ENCODE assay signal across 11 cellular contexts in the genomic region with DNA sequence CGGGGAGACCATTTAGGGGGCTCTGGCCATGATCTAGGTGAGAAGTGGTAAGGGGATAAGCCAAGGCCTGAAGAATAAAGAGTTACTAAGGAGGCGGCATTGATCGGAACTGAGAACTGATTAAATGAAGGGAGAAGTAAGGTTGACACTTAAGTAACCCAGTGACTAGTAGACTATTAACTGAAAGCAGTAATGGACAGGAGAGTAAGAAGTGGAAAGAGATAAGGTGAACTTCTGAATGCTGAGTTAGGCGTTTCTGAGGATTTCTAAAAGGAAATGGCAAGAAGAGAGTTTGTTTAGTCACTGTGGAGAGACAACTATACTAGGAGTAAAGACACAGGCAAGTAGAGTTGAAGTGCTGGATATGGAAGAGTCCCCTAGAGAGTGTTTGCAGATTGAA. TPM values are rescaled to one million over a fixed set of nuclear protein-coding genes. Genes with fewer than 3 reads are reported as not detected.
DNase-seq lines count a peak whose midpoint lies in the region; ATAC-seq and TF ChIP-seq lines count a peak whose summit lies in the region.
"Had no signal": no experiment of that assay in that cellular context is flagged by ENCODE, and none has a peak within 500 bp of the region (broad histone marks: within the 10 kb centered on the region; RNA-seq: fewer than 3 reads in every experiment).

No MANE protein-coding gene starts in this region.

- DNase-seq in CD4-positive, CD25-positive, alpha-beta regulatory T cell = no peak
- no peak for DNase-seq in HFFc6
- DNase-seq in activated naive CD8-positive, alpha-beta T cell treated with anti-CD3 and anti-CD28 coated beads for 36 hours = no peak
- no peak for DNase-seq in naive thymus-derived CD4-positive, alpha-beta T cell
- no peak for DNase-seq in RPMI8226
- DNase-seq in NCI-H2196 (lab: John Stamatoyannopoulos, UW; ENCODE audit: unreplicated experiment) = no peak
- no peak for DNase-seq in COLO829 (ENCODE audit: low spot score)
- DNase-seq in cerebellar nuclear complex (lab: John Stamatoyannopoulos, UW) = no peak
- DNase-seq: H7, Kasumi-1, NCI-H345 had no signal

- peak overlapping the region; percentile 94 for H3K4me3 ChIP-seq in CD4-positive, CD25-positive, alpha-beta regulatory T cell (ENCODE audit: low read depth, low read length)
- no peak overlapping the region for H3K4me3 ChIP-seq in naive thymus-derived CD4-positive, alpha-beta T cell (ENCODE audit: low read length)

- no peak for TF ChIP-seq CTCF in HFFc6 (IDR thresholded peaks at IDR 0.05)

- H3K9me3 Mint-ChIP-seq in CD4-positive, CD25-positive, alpha-beta regulatory T cell = no peaks in the 10 kb centered on the region
- no peaks in the 10 kb centered on the region for H3K9me3 Mint-ChIP-seq in HFFc6
- H3K9me3 Mint-ChIP-seq in activated naive CD8-positive, alpha-beta T cell treated with anti-CD3 and anti-CD28 coated beads for 36 hours = no peaks in the 10 kb centered on the region
- H3K9me3 Mint-ChIP-seq in naive thymus-derived CD4-positive, alpha-beta T cell = peaks cover 0 to 7% (median 0%) of the 10 kb centered on the region in 11 donors

- peaks cover 41% of the 10 kb centered on the region for H3K4me1 ChIP-seq in CD4-positive, CD25-positive, alpha-beta regulatory T cell (ENCODE audit: control insufficient read depth, insufficient read depth, low read length, poor library complexity, severe bottlenecking)
- peaks cover 33 to 38% of the 10 kb centered on the region in 2 donors for H3K4me1 ChIP-seq in naive thymus-derived CD4-positive, alpha-beta T cell (ENCODE audit: control insufficient read depth in 2 of 2, insufficient read depth in 2 of 2, low read length in 2 of 2)

- peak overlapping the region; percentile 67 to 99 (median 90) for H3K4me3 Mint-ChIP-seq in CD4-positive, CD25-positive, alpha-beta regulatory T cell
- H3K4me3 Mint-ChIP-seq in HFFc6 = peak overlapping the region; percentile 93
- peak overlapping the region; percentile 99 for H3K4me3 Mint-ChIP-seq in activated naive CD8-positive, alpha-beta T cell treated with anti-CD3 and anti-CD28 coated beads for 36 hours
- H3K4me3 Mint-ChIP-seq in naive thymus-derived CD4-positive, alpha-beta T cell = peak overlapping the region; percentile 94 to 100 (median 98)

- no peaks in the 10 kb centered on the region for H3K9me3 ChIP-seq in CD4-positive, CD25-positive, alpha-beta regulatory T cell (ENCODE audit: control insufficient read depth in 2 of 2, low read length in 2 of 2)
- no peaks in the 10 kb centered on the region for H3K9me3 ChIP-seq in naive thymus-derived CD4-positive, alpha-beta T cell (ENCODE audit: control insufficient read depth in 2 of 3, low read length in 3 of 3)

- CTCF ChIA-PET in naive thymus-derived CD4-positive, alpha-beta T cell (lab: Charles Lee) = interaction anchor here (1.0 kb wide), 1 partner anchor 10 kb away, joined by 4 read pairs; no protein-coding TSS in a partner anchor

- peaks cover 33 to 65% (median 54%) of the 10 kb centered on the region in 4 donors for H3K4me1 Mint-ChIP-seq in CD4-positive, CD25-positive, alpha-beta regulatory T cell
- peaks cover 53% of the 10 kb centered on the region for H3K4me1 Mint-ChIP-seq in HFFc6 (ENCODE audit: low read depth)
- peaks cover 66% of the 10 kb centered on the region for H3K4me1 Mint-ChIP-seq in activated naive CD8-positive, alpha-beta T cell treated with anti-CD3 and anti-CD28 coated beads for 36 hours
- H3K4me1 Mint-ChIP-seq in naive thymus-derived CD4-positive, alpha-beta T cell = peaks cover 63 to 83% (median 74%) of the 10 kb centered on the region in 7 donors

- no peaks in the 10 kb centered on the region for H3K27me3 ChIP-seq in CD4-positive, CD25-positive, alpha-beta regulatory T cell (ENCODE audit: control insufficient read depth, insufficient read depth, low read length)
- no peaks in the 10 kb centered on the region for H3K27me3 ChIP-seq in naive thymus-derived CD4-positive, alpha-beta T cell (ENCODE audit: control insufficient read depth in 2 of 2, insufficient read depth in 2 of 2, low read length in 2 of 2)

- H3K36me3 Mint-ChIP-seq in CD4-positive, CD25-positive, alpha-beta regulatory T cell = peaks cover 12% of the 10 kb centered on the region
- peaks cover 17% of the 10 kb centered on the region for H3K36me3 Mint-ChIP-seq in HFFc6 (ENCODE audit: low read depth)
- peaks cover 39% of the 10 kb centered on the region for H3K36me3 Mint-ChIP-seq in activated naive CD8-positive, alpha-beta T cell treated with anti-CD3 and anti-CD28 coated beads for 36 hours
- H3K36me3 Mint-ChIP-seq in naive thymus-derived CD4-positive, alpha-beta T cell = peaks cover 10 to 28% (median 15%) of the 10 kb centered on the region in 5 donors

- intact Hi-C loops in naive thymus-derived CD4-positive, alpha-beta T cell (cut with micrococcal nuclease) = loop anchor here (5.0 to 10.0 kb wide), 3 partner anchors 246 to 361 kb away; partner anchors contain the start of genes TRIM26 (in 2 of the 2) and TRIM39 (in 1 of the 2)

- H3K27ac Mint-ChIP-seq in CD4-positive, CD25-positive, alpha-beta regulatory T cell = peak overlapping the region; percentile 84 to 100 (median 100)
- peak overlapping the region; percentile 1; the same call in 1 of the 2 replicates for H3K27ac Mint-ChIP-seq in HFFc6
- H3K27ac Mint-ChIP-seq in activated naive CD8-positive, alpha-beta T cell treated with anti-CD3 and anti-CD28 coated beads for 36 hours = peak overlapping the region; percentile 17
- peak overlapping the region; percentile 15 to 100 (median 96) for H3K27ac Mint-ChIP-seq in naive thymus-derived CD4-positive, alpha-beta T cell

- peaks cover 10% of the 10 kb centered on the region for H3K27me3 Mint-ChIP-seq in CD4-positive, CD25-positive, alpha-beta regulatory T cell
- H3K27me3 Mint-ChIP-seq in HFFc6 (ENCODE audit: insufficient read depth) = peaks cover 2% of the 10 kb centered on the region; the same call in 1 of the 2 replicates
- H3K27me3 Mint-ChIP-seq in activated naive CD8-positive, alpha-beta T cell treated with anti-CD3 and anti-CD28 coated beads for 36 hours = peaks cover 5% of the 10 kb centered on the region
- H3K27me3 Mint-ChIP-seq in naive thymus-derived CD4-positive, alpha-beta T cell = peaks cover 0 to 4% (median 0%) of the 10 kb centered on the region in 5 donors

- ATAC-seq in CD4-positive, CD25-positive, alpha-beta regulatory T cell (ENCODE audit: low read depth in 2 of 2) = no peak
- no peak for ATAC-seq in naive thymus-derived CD4-positive, alpha-beta T cell

- H3K36me3 ChIP-seq in CD4-positive, CD25-positive, alpha-beta regulatory T cell (ENCODE audit: control insufficient read depth, insufficient read depth, low read length) = peaks cover 17% of the 10 kb centered on the region
- H3K36me3 ChIP-seq in naive thymus-derived CD4-positive, alpha-beta T cell (ENCODE audit: control insufficient read depth in 2 of 3, insufficient read depth in 3 of 3, low read length in 3 of 3) = peaks cover 8 to 23% (median 12%) of the 10 kb centered on the region in 3 experiments

- H3K27ac ChIP-seq in CD4-positive, CD25-positive, alpha-beta regulatory T cell (ENCODE audit: insufficient read depth, low read length, poor library complexity, severe bottlenecking) = peak overlapping the region; percentile 95
- H3K27ac ChIP-seq in naive thymus-derived CD4-positive, alpha-beta T cell (ENCODE audit: low read depth, low read length) = peak overlapping the region; percentile 98

- POLR2A ChIA-PET in naive thymus-derived CD4-positive, alpha-beta T cell (lab: Charles Lee) = interaction anchor here (1.0 to 1.8 kb wide), 2 partner anchors 11 to 42 kb away, joined by 3 to 15 read pairs; no protein-coding TSS in a partner anchor

RNA-seq across cellular contexts. Expression of gene ABCF1, which starts 1.9 kb away (rescaled TPM):
- 113 TPM for total RNA-seq in CD4-positive, CD25-positive, alpha-beta regulatory T cell
- polyA plus RNA-seq in CD4-positive, CD25-positive, alpha-beta regulatory T cell = 10 to 100 TPM; 14.3 to 25.3 (median 16.4) TPM
- 10 to 100 TPM; 51.3 to 69.3 (median 63.1) TPM for total RNA-seq in HFFc6 (2021; fragmentation: NEBNext Ultra II Directional; extraction: Animal tissue kit (Norgen Biotek cat#: 25700))
- 100 to 1,000 TPM; 122 TPM for total RNA-seq in activated naive CD8-positive, alpha-beta T cell treated with anti-CD3 and anti-CD28 coated beads for 36 hours
- 100 to 1,000 TPM in 1 of 5 experiments, 10 to 100 TPM in 4; 65.1 to 116 (median 86.6) TPM for total RNA-seq in naive thymus-derived CD4-positive, alpha-beta T cell
- 10 to 100 TPM; 25.2 to 45.5 TPM for polyA plus RNA-seq in naive thymus-derived CD4-positive, alpha-beta T cell

RNA-seq across cellular contexts. Expression of gene PRR3, which starts 16.0 kb away (rescaled TPM):
- total RNA-seq in CD4-positive, CD25-positive, alpha-beta regulatory T cell = 12.0 TPM
- 10 to 100 TPM in 1 of 4 donors, 1 to 10 TPM in 3; 4.9 to 10.1 (median 7.7) TPM for polyA plus RNA-seq in CD4-positive, CD25-positive, alpha-beta regulatory T cell
- total RNA-seq in HFFc6 (2021; fragmentation: NEBNext Ultra II Directional; extraction: Animal tissue kit (Norgen Biotek cat#: 25700)) = 10 to 100 TPM in 5 of 6 experiments, 1 to 10 TPM in 1; 9.8 to 14.0 (median 12.3) TPM
- 10 to 100 TPM; 32.7 to 34.4 TPM for total RNA-seq in activated naive CD8-positive, alpha-beta T cell treated with anti-CD3 and anti-CD28 coated beads for 36 hours
- 10 to 100 TPM; 14.1 to 29.4 (median 23.3) TPM for total RNA-seq in naive thymus-derived CD4-positive, alpha-beta T cell
- polyA plus RNA-seq in naive thymus-derived CD4-positive, alpha-beta T cell = 10 to 100 TPM; 11.1 to 14.4 TPM

RNA-seq across cellular contexts. Expression of gene GNL1, which starts 16.8 kb away (rescaled TPM):
- total RNA-seq in CD4-positive, CD25-positive, alpha-beta regulatory T cell = 189 TPM
- polyA plus RNA-seq in CD4-positive, CD25-positive, alpha-beta regulatory T cell = 10 to 100 TPM; 36.6 to 41.7 (median 37.6) TPM
- 10 to 100 TPM; 56.9 to 65.6 (median 61.9) TPM for total RNA-seq in HFFc6 (2021; fragmentation: NEBNext Ultra II Directional; extraction: Animal tissue kit (Norgen Biotek cat#: 25700))
- total RNA-seq in activated naive CD8-positive, alpha-beta T cell treated with anti-CD3 and anti-CD28 coated beads for 36 hours = 100 to 1,000 TPM; 123 to 126 TPM
- total RNA-seq in naive thymus-derived CD4-positive, alpha-beta T cell = 100 to 1,000 TPM in 2 of 5 experiments, 10 to 100 TPM in 3; 56.0 to 190 (median 73.1) TPM
- polyA plus RNA-seq in naive thymus-derived CD4-positive, alpha-beta T cell = 10 to 100 TPM; 27.7 to 29.6 TPM

RNA-seq across cellular contexts. Expression of gene PPP1R10, which starts 43.9 kb away (rescaled TPM):
- 164 TPM for total RNA-seq in CD4-positive, CD25-positive, alpha-beta regulatory T cell
- 10 to 100 TPM; 18.0 to 22.9 (median 19.7) TPM for polyA plus RNA-seq in CD4-positive, CD25-positive, alpha-beta regulatory T cell
- total RNA-seq in HFFc6 (2021; fragmentation: NEBNext Ultra II Directional; extraction: Animal tissue kit (Norgen Biotek cat#: 25700)) = 10 to 100 TPM; 62.4 to 75.4 (median 71.2) TPM
- total RNA-seq in activated naive CD8-positive, alpha-beta T cell treated with anti-CD3 and anti-CD28 coated beads for 36 hours = 10 to 100 TPM; 80.5 to 84.6 TPM
- total RNA-seq in naive thymus-derived CD4-positive, alpha-beta T cell = 100 to 1,000 TPM; 108 to 286 (median 146) TPM
- 10 to 100 TPM; 21.6 to 23.6 TPM for polyA plus RNA-seq in naive thymus-derived CD4-positive, alpha-beta T cell

RNA-seq across cellular contexts. Expression of gene MRPS18B, which starts 44.5 kb away (rescaled TPM):
- total RNA-seq in CD4-positive, CD25-positive, alpha-beta regulatory T cell = 19.0 TPM
- polyA plus RNA-seq in CD4-positive, CD25-positive, alpha-beta regulatory T cell = 100 to 1,000 TPM; 121 to 165 (median 151) TPM
- total RNA-seq in HFFc6 (2021; fragmentation: NEBNext Ultra II Directional; extraction: Animal tissue kit (Norgen Biotek cat#: 25700)) = 10 to 100 TPM; 50.7 to 63.4 (median 56.1) TPM
- 100 to 1,000 TPM; 113 to 116 TPM for total RNA-seq in activated naive CD8-positive, alpha-beta T cell treated with anti-CD3 and anti-CD28 coated beads for 36 hours
- 10 to 100 TPM; 20.4 to 51.2 (median 47.7) TPM for total RNA-seq in naive thymus-derived CD4-positive, alpha-beta T cell
- polyA plus RNA-seq in naive thymus-derived CD4-positive, alpha-beta T cell = 100 to 1,000 TPM; 145 to 169 TPM

Comparison
In these comparisons a context has a peak if more than half of its experiments do, and no peak if none do; other contexts are left out.
1. H3K27ac Mint-ChIP-seq: peak in every context shown above with its lines; median percentile 100 in CD4-positive, CD25-positive, alpha-beta regulatory T cell; 96 in naive thymus-derived CD4-positive, alpha-beta T cell; 17 in activated naive CD8-positive, alpha-beta T cell treated with anti-CD3 and anti-CD28 coated beads for 36 hours; 1 in HFFc6.